In the genomic region with DNA sequence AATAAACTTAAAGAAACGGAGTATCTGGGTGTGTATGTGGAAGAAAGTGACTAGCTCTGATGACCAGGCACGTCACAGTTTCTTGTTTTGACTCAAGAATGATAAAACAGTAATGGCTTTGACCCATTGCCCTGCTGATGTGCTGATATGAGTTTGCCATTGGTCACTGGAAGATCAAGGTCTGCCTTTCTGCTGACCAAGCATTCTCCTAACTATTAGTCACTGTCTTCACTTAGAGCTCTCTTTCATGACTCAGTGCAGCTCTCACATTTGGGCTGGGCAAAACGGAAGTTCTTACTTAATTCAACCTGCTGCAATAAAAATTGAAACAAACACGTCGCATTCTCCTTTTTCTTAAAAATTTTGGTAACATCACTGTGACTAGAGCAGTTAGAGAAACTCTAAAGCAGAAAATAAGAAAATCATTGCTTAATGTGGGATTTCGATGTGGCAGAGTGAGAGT, we compare ENCODE assay signal across 8 cellular contexts.
A peak's percentile ranks its signal among the peaks of the same experiment; 100 is the strongest.
DNase-seq lines count a peak whose midpoint lies in the region; ATAC-seq and TF ChIP-seq lines count a peak whose summit lies in the region.

No MANE protein-coding gene starts in this region.

- TF ChIP-seq CTCF in GM13976 (IDR thresholded peaks at IDR 0.05; ENCODE audit: borderline replicate concordance, control extremely low read depth, extremely low read depth, insufficient read depth, missing control alignments) = no peak

- peak; percentile 97 for ATAC-seq in HG02571 (IDR thresholded peaks at IDR 0.05; ENCODE audit: unreplicated experiment)

- DNase-seq in GM13976 (ENCODE audit: low spot score) = peak; percentile 47
- peak; percentile 93 for DNase-seq in NCI-H460 (ENCODE audit: extremely low read depth, low read depth)
- DNase-seq in activated T-cell treated with anti-CD3 and anti-CD28 coated beads, Interleukin-2, amount 50 U/mL, for 48 hours = peak; percentile 32 to 44
- peak; percentile 33 for DNase-seq in glomerular endothelial cell (ENCODE audit: extremely low read depth, low read depth, low spot score)
- peak; percentile 53 for DNase-seq in stimulated activated CD4-positive, alpha-beta T cell treated with anti-CD3 and anti-CD28 coated beads, Interleukin-15, amount 100 ng/mL, for 24 hours
- DNase-seq in NCI-H345 (lab: John Stamatoyannopoulos, UW) = no peak
- DNase-seq in NCI-H1417 treated with DMSO at 0.1 percent for 48 hours (lab: John Stamatoyannopoulos, UW) = no peak

- in situ Hi-C loops in GM13976 (cut with MboI; ENCODE audit: low sequenced_read_pairs, unreplicated experiment) = no loop called here

Comparison
In these comparisons a context has a peak if more than half of its experiments do, and no peak if none do; other contexts are left out.
1. DNase-seq: peak in GM13976 (single experiment), NCI-H460 (single experiment), activated T-cell treated with anti-CD3 and anti-CD28 coated beads, Interleukin-2, amount 50 U/mL, for 48 hours (2 of 2), glomerular endothelial cell (single experiment) and stimulated activated CD4-positive, alpha-beta T cell treated with anti-CD3 and anti-CD28 coated beads, Interleukin-15, amount 100 ng/mL, for 24 hours (single experiment); none in NCI-H345 (single experiment) and NCI-H1417 treated with DMSO at 0.1 percent for 48 hours (single experiment).